Comparison of ENCODE assay signal across 8 cellular contexts in the genomic region with DNA sequence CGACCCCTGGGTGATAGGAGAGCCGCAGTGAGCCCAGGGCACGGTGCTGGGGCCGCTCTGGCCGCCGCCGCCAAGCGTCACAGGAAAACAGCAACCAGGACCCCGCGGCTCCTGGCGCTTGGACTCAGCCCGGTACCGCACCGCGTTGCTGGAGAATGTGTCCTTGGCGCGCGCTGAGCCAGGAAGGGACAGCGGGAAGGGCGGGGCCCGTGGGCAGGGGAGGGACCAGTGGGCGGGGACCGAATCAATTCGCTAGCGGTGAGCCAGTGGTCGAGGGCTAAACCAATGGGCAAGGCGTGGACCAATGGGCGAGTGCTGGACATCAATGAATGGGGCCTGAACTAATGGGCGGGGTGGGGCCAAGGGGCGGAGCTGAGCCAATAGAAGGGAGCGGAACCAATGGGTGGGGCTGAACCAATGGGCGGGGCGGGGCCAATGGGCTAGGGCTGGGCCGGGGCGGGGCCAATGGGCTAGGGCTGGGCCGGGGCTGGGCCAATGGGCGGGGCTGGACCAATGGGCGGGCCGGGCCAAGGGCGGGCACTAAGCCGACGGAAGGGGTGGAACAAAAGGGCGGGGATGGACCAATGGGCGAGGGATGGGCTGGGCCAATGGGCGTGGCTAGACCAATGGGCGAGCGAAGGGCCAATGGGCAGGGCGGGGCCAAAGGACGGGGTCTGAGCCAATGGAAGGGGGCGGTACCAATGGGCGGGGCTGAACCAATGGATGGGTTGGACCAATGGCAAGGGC. TPM values are rescaled to one million over a fixed set of nuclear protein-coding genes. Genes with fewer than 3 reads are reported as not detected.
DNase-seq lines count a peak whose midpoint lies in the region; ATAC-seq and TF ChIP-seq lines count a peak whose summit lies in the region.

No MANE protein-coding gene starts in this region.

- no peaks in the 10 kb centered on the region for H3K9me3 ChIP-seq in mesodermal cell (ENCODE audit: control insufficient read depth, low read length)

- peaks cover 17% of the 10 kb centered on the region for H3K27me3 Mint-ChIP-seq in endothelial cell (ENCODE audit: unreplicated experiment)

- TF ChIP-seq CTCF in endothelial cell (IDR thresholded peaks at IDR 0.05; ENCODE audit: unreplicated experiment), result no peak

- no peaks in the 10 kb centered on the region for H3K9me3 Mint-ChIP-seq in endothelial cell (ENCODE audit: unreplicated experiment)

- WGBS in mesodermal cell (ENCODE audit: insufficient coverage in 2 of 2), 2 experiments, result 1% methylated on average over 36 of the region's 51 CpGs

- peak overlapping the region; percentile 71 for H3K4me3 ChIP-seq in mesodermal cell (ENCODE audit: extremely low read depth, insufficient read depth, low read length, poor library complexity, severe bottlenecking)

- ATAC-seq in GM19468 (IDR thresholded peaks at IDR 0.05; ENCODE audit: extremely low read depth, unreplicated experiment), result peak; percentile 33

- H3K36me3 ChIP-seq in mesodermal cell (ENCODE audit: control insufficient read depth, insufficient read depth, low read length), result no peaks in the 10 kb centered on the region

- H3K4me1 Mint-ChIP-seq in endothelial cell (ENCODE audit: unreplicated experiment), result peaks cover 4% of the 10 kb centered on the region

- peaks cover 3% of the 10 kb centered on the region for H3K4me1 ChIP-seq in mesodermal cell (ENCODE audit: control insufficient read depth, insufficient read depth, low read length, poor library complexity, severe bottlenecking)

- DNase-seq in CMK (ENCODE audit: low read depth), result peak; percentile 97
- peak; percentile 99 for DNase-seq in HT-29 (ENCODE audit: low spot score)
- peak; percentile 95 for DNase-seq in NOMO-1 treated with dmso at 0.1 percent for 144 hours (lab: John Stamatoyannopoulos, UW; ENCODE audit: unreplicated experiment)
- peak; percentile 90 for DNase-seq in activated CD8-positive, alpha-beta memory T cell treated with anti-CD3 and anti-CD28 coated beads, Interleukin-2, amount 50 U/mL, for 24 hours (ENCODE audit: extremely low read depth)
- DNase-seq in endothelial cell (ENCODE audit: low spot score), result peak; percentile 95
- peak; percentile 64 to 77 for DNase-seq in stimulated activated CD8-positive, alpha-beta memory T cell treated with anti-CD3 and anti-CD28 coated beads, Interleukin-15, amount 100 ng/mL, for 4 hours (ENCODE audit: low read depth in 2 of 2)

- peak overlapping the region; percentile 25 for H3K27ac ChIP-seq in mesodermal cell (ENCODE audit: low read depth, low read length, severe bottlenecking)

- peaks cover 5% of the 10 kb centered on the region for H3K36me3 Mint-ChIP-seq in endothelial cell (ENCODE audit: low read depth, unreplicated experiment)

- peak overlapping the region; percentile 96 for H3K4me3 Mint-ChIP-seq in endothelial cell (ENCODE audit: unreplicated experiment)

- H3K27ac Mint-ChIP-seq in endothelial cell (ENCODE audit: unreplicated experiment), result peak overlapping the region; percentile 80

RNA-seq across cellular contexts. Expression of gene FLYWCH1, which starts 6.3 kb away (rescaled TPM):
- total RNA-seq in HT-29 (2014; rRNA removed; shearing (Covaris generic)), result 25.8 and 30.1 TPM in 2 replicates
- 50.8 TPM for total RNA-seq in endothelial cell (ENCODE audit: unreplicated experiment)
- 23.1 TPM for polyA plus RNA-seq in mesodermal cell (2013, experiment 1 of 2)
- 19.3 TPM for polyA plus RNA-seq in mesodermal cell (2013, experiment 2 of 2)

RNA-seq across cellular contexts. Expression of gene FLYWCH2, which starts 22.4 kb away (rescaled TPM):
- 47.4 and 52.2 TPM in 2 replicates for total RNA-seq in HT-29 (2014; rRNA removed; shearing (Covaris generic))
- total RNA-seq in endothelial cell (ENCODE audit: unreplicated experiment), result 24.9 TPM
- polyA plus RNA-seq in mesodermal cell (2013, experiment 1 of 2), result 21.0 TPM
- polyA plus RNA-seq in mesodermal cell (2013, experiment 2 of 2), result 13.9 TPM

RNA-seq across cellular contexts. Expression of gene PRSS22, which starts 47.4 kb away (rescaled TPM):
- 97.1 and 114 TPM in 2 replicates for total RNA-seq in HT-29 (2014; rRNA removed; shearing (Covaris generic))
- total RNA-seq in endothelial cell (ENCODE audit: unreplicated experiment), result 0.59 TPM
- not detected for polyA plus RNA-seq in mesodermal cell (2013, experiment 1 of 2)
- polyA plus RNA-seq in mesodermal cell (2013, experiment 2 of 2), result not detected

RNA-seq across cellular contexts. Expression of gene KREMEN2, which starts 58.7 kb away (rescaled TPM):
- total RNA-seq in HT-29 (2014; rRNA removed; shearing (Covaris generic)), result 0.08 and 0.31 TPM in 2 replicates
- not detected for total RNA-seq in endothelial cell (ENCODE audit: unreplicated experiment)
- 2.3 TPM for polyA plus RNA-seq in mesodermal cell (2013, experiment 1 of 2)
- polyA plus RNA-seq in mesodermal cell (2013, experiment 2 of 2), result 1.6 TPM

Comparison
In these comparisons a context has a peak if more than half of its experiments do, and no peak if none do; other contexts are left out.
1. Peak in every context shown above with its lines: DNase-seq, ATAC-seq, H3K4me3 ChIP-seq and H3K27ac ChIP-seq.
2. RNA of gene PRSS22, which starts 47.4 kb away (total RNA-seq): 97.1 to 114 TPM in HT-29; 0.59 TPM in endothelial cell (single experiment); every median in the first group is over 10 times any median in the second.